ENCODE assay signal across 15 cellular contexts in genomic region chr19:38037151-38037611, GRCh38.
A peak's percentile ranks its signal among the peaks of the same experiment; 100 is the strongest.
DNase-seq lines count a peak whose midpoint lies in the region; ATAC-seq and TF ChIP-seq lines count a peak whose summit lies in the region.
"Had no signal": no experiment of that assay in that cellular context is flagged by ENCODE, and none has a peak within 500 bp of the region (broad histone marks: within the 10 kb centered on the region; RNA-seq: fewer than 3 reads in every experiment).

No MANE protein-coding gene starts in this region.

- H3K4me2 ChIP-seq in BLaER1 (no peak overlapping the region), GM23338 (peak overlapping the region; percentile 20; the same call in 1 of the 2 replicates), mesenchymal stem cell (ENCODE audit: low read length, poor library complexity, severe bottlenecking) (no peak overlapping the region)

- H3K4me3 ChIP-seq in BLaER1 (no peak overlapping the region), GM23338 (no peak overlapping the region), mesenchymal stem cell (ENCODE audit: insufficient read depth in 1 of 2, low read depth in 1 of 2, low read length in 2 of 2) (no peak overlapping the region)
- H3K4me3 ChIP-seq: skin epidermis, vagina had no signal

- DNase-seq in GM23338 (ENCODE audit: low spot score) (peak; percentile 27), SHP77 (lab: John Stamatoyannopoulos, UW) (peak; percentile 56 to 68), mesenchymal stem cell (peak; percentile 53), COLO829 (ENCODE audit: low spot score) (no peak)
- DNase-seq: amniotic stem cell; CD4-positive, alpha-beta memory T cell; effector memory CD8-positive, alpha-beta T cell; OCI-M1; T-helper 2 cell had no signal

- H3K27me3 ChIP-seq in BLaER1 (no peaks in the 10 kb centered on the region), GM23338 (ENCODE audit: insufficient read depth) (no peaks in the 10 kb centered on the region), mesenchymal stem cell (ENCODE audit: control insufficient read depth in 1 of 2, insufficient read depth in 1 of 2, low read length in 2 of 2) (no peaks in the 10 kb centered on the region)
- H3K27me3 ChIP-seq: vagina had no signal

- peaks cover 8% of the 10 kb centered on the region; the same call in 2 of the 3 replicates for H3K9me3 Mint-ChIP-seq in GM23338
- H3K9me3 Mint-ChIP-seq: effector memory CD8-positive, alpha-beta T cell had no signal

- H3F3A ChIP-seq in GM23338 (replicated peaks; ENCODE audit: low read depth): no peaks in the 10 kb centered on the region; the same call in 1 of the 2 replicates

- peaks cover 7% of the 10 kb centered on the region for H3K79me1 ChIP-seq in mesenchymal stem cell (replicated peaks; ENCODE audit: low read length, poor library complexity, severe bottlenecking)

- H3K18ac ChIP-seq in mesenchymal stem cell (ENCODE audit: low read depth in 1 of 2, low read length in 2 of 2): no peak overlapping the region

- H3K4me1 ChIP-seq in BLaER1 (peaks cover 42% of the 10 kb centered on the region), GM23338 (ENCODE audit: insufficient read depth) (peaks cover 18% of the 10 kb centered on the region), mesenchymal stem cell (ENCODE audit: control insufficient read depth, insufficient read depth, low read depth, low read length) (peaks cover 52% of the 10 kb centered on the region)

- H3K9ac ChIP-seq in BLaER1 (no peak overlapping the region), mesenchymal stem cell (ENCODE audit: low read length) (no peak overlapping the region)

- H2AFZ ChIP-seq in GM23338 (no peak overlapping the region), mesenchymal stem cell (ENCODE audit: low read depth, low read length) (no peak overlapping the region)

- H3K9me3 ChIP-seq in BLaER1 (peaks cover 8% of the 10 kb centered on the region), mesenchymal stem cell (ENCODE audit: control insufficient read depth, low read length) (no peaks in the 10 kb centered on the region)
- H3K9me3 ChIP-seq: vagina had no signal

- no peak overlapping the region for H2BK15ac ChIP-seq in mesenchymal stem cell (ENCODE audit: low read depth, poor library complexity, severe bottlenecking)

- H3K36me3 ChIP-seq in BLaER1 (no peaks in the 10 kb centered on the region), GM23338 (ENCODE audit: insufficient read depth) (no peaks in the 10 kb centered on the region), mesenchymal stem cell (ENCODE audit: control insufficient read depth in 1 of 2, insufficient read depth in 2 of 2, low read depth in 1 of 2, low read length in 2 of 2) (peaks cover 0 to 5% of the 10 kb centered on the region in 2 experiments)
- H3K36me3 ChIP-seq: vagina had no signal

- no peaks in the 10 kb centered on the region for H3K9me2 ChIP-seq in GM23338 (ENCODE audit: insufficient read depth)

- peak; percentile 20 for ATAC-seq in GM23338
- ATAC-seq in HG03520 (IDR thresholded peaks at IDR 0.05; ENCODE audit: unreplicated experiment): no peak
- no peak for ATAC-seq in HG02885 (IDR thresholded peaks at IDR 0.05; ENCODE audit: poor library complexity, unreplicated experiment)
- no peak for ATAC-seq in GM18511 (IDR thresholded peaks at IDR 0.05; ENCODE audit: unreplicated experiment)
- ATAC-seq: effector memory CD8-positive, alpha-beta T cell had no signal

- no peak overlapping the region for H3K14ac ChIP-seq in mesenchymal stem cell (ENCODE audit: low read length in 2 of 2)

- H4K20me1 ChIP-seq in BLaER1: peaks cover 7% of the 10 kb centered on the region; the same call in 1 of the 2 replicates
- H4K20me1 ChIP-seq in GM23338 (replicated peaks; ENCODE audit: insufficient read depth): peaks cover 16% of the 10 kb centered on the region

- WGBS in mesenchymal stem cell: 19% methylated on average over 11 of the region's 11 CpGs

- H3K4ac ChIP-seq in mesenchymal stem cell (ENCODE audit: low read depth in 1 of 2, low read length in 2 of 2): no peak overlapping the region

- peak overlapping the region; percentile 0; the same call in 1 of the 3 replicates for H3K4me3 Mint-ChIP-seq in GM23338
- H3K4me3 Mint-ChIP-seq: effector memory CD8-positive, alpha-beta T cell had no signal

- H4K91ac ChIP-seq in mesenchymal stem cell (ENCODE audit: low read length): no peak overlapping the region

- no peak overlapping the region for H2BK5ac ChIP-seq in mesenchymal stem cell (ENCODE audit: low read depth, low read length, poor library complexity, severe bottlenecking)

- peaks cover 15% of the 10 kb centered on the region for H3K79me2 ChIP-seq in GM23338 (replicated peaks; ENCODE audit: insufficient read depth)

- H3K27ac Mint-ChIP-seq in GM23338: peak overlapping the region; percentile 37

- peaks cover 16% of the 10 kb centered on the region for H3K27me3 Mint-ChIP-seq in GM23338 (ENCODE audit: insufficient read depth, low read depth, poor library complexity)
- H3K27me3 Mint-ChIP-seq: CD4-positive, alpha-beta memory T cell; effector memory CD8-positive, alpha-beta T cell had no signal

- peaks cover 52% of the 10 kb centered on the region for H3K4me1 Mint-ChIP-seq in GM23338

- H2AK5ac ChIP-seq in mesenchymal stem cell (ENCODE audit: low read length, severe bottlenecking): peak overlapping the region; percentile 81

- TF ChIP-seq CTCF in GM23338 (conservative IDR thresholded peaks at IDR 0.05; ENCODE audit: low read depth in 2 of 2): no peak

- H4K8ac ChIP-seq in mesenchymal stem cell (ENCODE audit: low read length): peak overlapping the region; percentile 43

- H3K27ac ChIP-seq in BLaER1 (peak overlapping the region; percentile 51; the same call in 1 of the 2 replicates), GM23338 (ENCODE audit: low read depth) (peak overlapping the region; percentile 66), mesenchymal stem cell (ENCODE audit: low read length, poor library complexity, severe bottlenecking) (peak overlapping the region; percentile 99)
- H3K27ac ChIP-seq: vagina had no signal

- H2BK120ac ChIP-seq in mesenchymal stem cell (ENCODE audit: low read depth, low read length): no peak overlapping the region

- H2BK12ac ChIP-seq in mesenchymal stem cell (ENCODE audit: low read length in 2 of 2): no peak overlapping the region

- peaks cover 4% of the 10 kb centered on the region; the same call in 2 of the 3 replicates for H3K36me3 Mint-ChIP-seq in GM23338 (ENCODE audit: low read depth)

- H3K23ac ChIP-seq in mesenchymal stem cell (ENCODE audit: low read length in 2 of 2): no peak overlapping the region

TF ChIP-seq in GM23338, 12 proteins besides CTCF, POLR2A, EP300 and RAD21:
- TF ChIP-seq CREB1 (CRISPR knock-in tag; IDR thresholded peaks at IDR 0.05; ENCODE audit: low read depth) (no peak), JUNB (IDR thresholded peaks at IDR 0.05; ENCODE audit: unreplicated experiment) (peak; percentile 81)
